Comparison of ENCODE assay signal across 8 cellular contexts in the genomic region with DNA sequence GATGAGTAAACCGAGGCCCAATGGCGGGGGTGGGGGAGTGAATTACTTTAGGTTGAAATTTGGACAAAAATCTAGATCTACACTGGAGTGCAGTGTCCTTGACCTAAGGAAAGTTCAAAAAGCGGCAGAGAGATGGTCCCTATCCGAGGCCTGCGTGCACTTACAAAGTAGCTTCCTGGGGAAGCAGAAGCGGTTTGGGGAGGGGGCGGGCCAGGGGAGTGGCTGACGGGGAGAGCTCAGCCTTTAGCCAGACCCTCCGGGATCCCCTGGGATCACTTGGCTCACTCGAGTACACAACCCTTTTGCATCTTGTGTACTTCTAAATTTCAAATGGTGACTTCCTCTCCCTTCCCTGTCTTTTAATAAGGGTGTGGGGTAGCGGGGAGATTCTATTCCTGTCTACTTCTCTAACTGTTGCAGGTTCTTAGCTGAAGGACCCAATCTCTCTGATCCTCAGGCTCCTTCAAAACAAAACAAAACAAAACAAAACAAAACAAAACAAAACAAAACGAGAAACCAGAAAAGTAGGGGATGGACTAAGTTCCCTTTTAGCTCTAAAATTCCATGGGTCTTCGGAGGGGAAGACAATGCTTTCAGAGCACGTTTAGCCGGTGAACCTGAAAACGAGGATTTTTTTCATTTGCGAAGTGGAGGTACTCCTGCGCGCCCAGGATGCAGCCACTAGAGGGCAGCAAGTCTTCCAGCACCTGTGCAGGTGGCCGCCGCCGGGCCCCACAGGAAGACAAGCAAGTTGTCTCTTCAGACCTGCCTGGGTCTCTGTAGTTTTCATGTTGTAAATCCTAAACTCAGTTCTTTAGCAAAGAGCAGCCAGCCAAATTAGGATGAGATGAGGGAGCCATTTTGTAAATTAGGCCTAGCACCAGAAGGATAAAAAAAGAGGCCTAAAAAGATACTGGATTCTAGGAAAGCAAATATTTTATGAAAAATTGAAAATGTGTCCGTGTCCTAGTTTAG. TPM values are rescaled to one million over a fixed set of nuclear protein-coding genes. Genes with fewer than 3 reads are reported as not detected.
DNase-seq lines count a peak whose midpoint lies in the region; ATAC-seq, FAIRE-seq and TF ChIP-seq lines count a peak whose summit lies in the region.

No MANE protein-coding gene starts in this region.

- peak; percentile 82 for ATAC-seq in Right ventricle myocardium superior (ENCODE audit: poor library complexity)

- FAIRE-seq in urothelium cell line (lab: Jason Lieb, UNC): no peak

- intact Hi-C loops in activated naive CD4-positive, alpha-beta T cell treated with anti-CD3 and anti-CD28 coated beads for 36 hours (cut with micrococcal nuclease): loop anchor here (1.0 kb wide), 2 partner anchors 141 to 242 kb away; no protein-coding TSS in a partner anchor
- intact Hi-C loops in Right ventricle myocardium superior (cut with DNase I) (loop anchor here (2.0 to 5.0 kb wide), 2 partner anchors 141 to 243 kb away; a partner anchor contains a TSS), posterior cingulate gyrus (cut with DNase I) (loop anchor here (5.0 kb wide), 1 partner anchor 143 kb away; no protein-coding TSS in a partner anchor)

- H3K4me3 Mint-ChIP-seq in activated naive CD4-positive, alpha-beta T cell treated with anti-CD3 and anti-CD28 coated beads for 36 hours: peak overlapping the region; percentile 50

- no peak overlapping the region for H3K27ac Mint-ChIP-seq in activated naive CD4-positive, alpha-beta T cell treated with anti-CD3 and anti-CD28 coated beads for 36 hours

- DNase-seq in GM12864 (ENCODE audit: low read depth) (no peak), LoVo (ENCODE audit: low spot score) (peak; percentile 81), SK-MEL-5 (ENCODE audit: low read depth, low spot score) (peak; percentile 75), Right ventricle myocardium superior (peak; percentile 86), posterior cingulate gyrus (peak; percentile 60 to 97 (median 78)), urothelium cell line (ENCODE audit: low spot score) (peak; percentile 78), mesenteric fat pad (ENCODE audit: low spot score) (no peak)
- DNase-seq in activated naive CD4-positive, alpha-beta T cell treated with anti-CD3 and anti-CD28 coated beads for 36 hours: peak; percentile 94

- peak; percentile 94 for TF ChIP-seq CTCF in GM12864 (IDR thresholded peaks at IDR 0.05; ENCODE audit: low read depth, low read length, missing control alignments)

- H3K4me3 ChIP-seq in GM12864 (ENCODE audit: low read depth, low read length): no peak overlapping the region

- H3K27me3 Mint-ChIP-seq in activated naive CD4-positive, alpha-beta T cell treated with anti-CD3 and anti-CD28 coated beads for 36 hours (ENCODE audit: low read depth): no peaks in the 10 kb centered on the region

- in situ Hi-C loops in SK-MEL-5 (cut with HindIII; ENCODE audit: low pct_unique_long_range_greater_than_20kb, low sequenced_read_pairs): no loop called here

- H3K36me3 Mint-ChIP-seq in activated naive CD4-positive, alpha-beta T cell treated with anti-CD3 and anti-CD28 coated beads for 36 hours (ENCODE audit: low read depth): no peaks in the 10 kb centered on the region

- H3K4me1 Mint-ChIP-seq in activated naive CD4-positive, alpha-beta T cell treated with anti-CD3 and anti-CD28 coated beads for 36 hours (ENCODE audit: low read depth): peaks cover 10% of the 10 kb centered on the region

- peaks cover 6% of the 10 kb centered on the region for H3K9me3 Mint-ChIP-seq in activated naive CD4-positive, alpha-beta T cell treated with anti-CD3 and anti-CD28 coated beads for 36 hours

- CTCF ChIA-PET in activated naive CD4-positive, alpha-beta T cell treated with anti-CD3 and anti-CD28 coated beads for 36 hours (lab: Charles Lee): interaction anchor here (0.6 to 2.5 kb wide), 34 partner anchors 8 to 243 kb away, joined by 3 to 19 read pairs (median 4); a partner anchor contains a TSS

RNA-seq across cellular contexts. Expression of a gene that starts 17.9 kb away (rescaled TPM):
- 30.4 and 31.9 TPM in 2 replicates for total RNA-seq in SK-MEL-5 (2014; rRNA removed; shearing (Covaris generic))
- 27.6 and 39.7 TPM in 2 replicates for polyA plus RNA-seq in SK-MEL-5 (2015; cell fraction: cytosol; rRNA removed)
- polyA plus RNA-seq in SK-MEL-5 (2015; cell fraction: nucleus; rRNA removed): 24.0 and 25.4 TPM in 2 replicates
- total RNA-seq in activated naive CD4-positive, alpha-beta T cell treated with anti-CD3 and anti-CD28 coated beads for 36 hours: 10 to 100 TPM; 22.9 to 23.6 TPM
- 30.4 TPM for total RNA-seq in Right ventricle myocardium superior
- 40.4 TPM for total RNA-seq in mesenteric fat pad

RNA-seq across cellular contexts. Expression of a gene that starts 53.8 kb away (rescaled TPM):
- total RNA-seq in SK-MEL-5 (2014; rRNA removed; shearing (Covaris generic)): 4.2 and 7.1 TPM in 2 replicates
- polyA plus RNA-seq in SK-MEL-5 (2015; cell fraction: cytosol; rRNA removed): 6.1 and 6.6 TPM in 2 replicates
- 8.0 and 8.8 TPM in 2 replicates for polyA plus RNA-seq in SK-MEL-5 (2015; cell fraction: nucleus; rRNA removed)
- total RNA-seq in activated naive CD4-positive, alpha-beta T cell treated with anti-CD3 and anti-CD28 coated beads for 36 hours: 1 to 10 TPM; 2.3 to 2.8 TPM
- total RNA-seq in Right ventricle myocardium superior: 3.4 TPM
- total RNA-seq in mesenteric fat pad: 6.6 TPM

Comparison
In these comparisons a context has a peak if more than half of its experiments do, and no peak if none do; other contexts are left out.
1. DNase-seq: peak in LoVo (single experiment), SK-MEL-5 (single experiment), activated naive CD4-positive, alpha-beta T cell treated with anti-CD3 and anti-CD28 coated beads for 36 hours (single experiment), Right ventricle myocardium superior (single experiment), posterior cingulate gyrus (10 of 10) and urothelium cell line (single experiment); none in GM12864 (single experiment) and mesenteric fat pad (single experiment).